11 cellular contexts compared by ENCODE assay signal in the genomic region with DNA sequence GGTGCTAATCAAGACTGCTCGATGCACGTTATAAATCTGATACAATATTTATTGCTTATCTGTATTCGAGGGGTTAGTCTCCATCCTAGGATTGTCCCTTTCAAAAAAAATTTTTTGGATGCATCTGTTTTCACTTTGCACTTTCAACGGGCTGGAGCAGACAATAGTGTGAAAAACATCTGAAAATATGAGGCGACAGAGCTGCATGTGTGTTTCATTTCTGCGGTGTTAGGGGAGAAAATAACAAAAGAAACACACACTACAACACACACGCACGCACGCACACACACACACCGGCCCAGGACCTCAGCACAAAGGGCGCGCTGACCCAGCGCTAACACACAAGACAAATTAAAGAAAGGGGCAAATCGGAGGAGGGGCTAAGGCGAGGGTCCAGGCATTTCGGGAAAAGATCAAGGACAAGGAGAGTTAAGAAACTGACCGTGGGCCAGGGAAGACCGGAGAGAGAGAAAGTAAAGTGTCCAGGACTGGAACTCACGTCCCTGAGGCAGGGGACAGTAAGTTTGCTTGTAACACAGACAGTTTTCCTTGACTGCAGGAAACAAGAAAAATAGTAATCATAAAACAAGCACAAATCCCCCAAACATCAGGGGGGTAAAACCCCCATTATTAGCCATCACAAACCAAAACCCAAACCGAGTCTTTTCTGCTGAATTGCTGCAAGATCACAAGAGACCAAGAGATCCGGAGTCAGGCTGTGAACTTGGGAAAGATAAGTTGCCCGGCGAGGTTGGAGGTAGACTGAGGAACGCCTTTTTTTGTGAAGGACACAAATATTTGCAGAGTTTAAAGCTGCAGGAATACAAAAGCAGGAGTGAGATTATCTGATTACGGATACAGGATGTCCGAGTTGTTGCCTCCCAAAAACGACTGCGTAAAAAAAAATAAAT.
DNase-seq lines count a peak whose midpoint lies in the region; ATAC-seq and TF ChIP-seq lines count a peak whose summit lies in the region.
"Had no signal": no experiment of that assay in that cellular context is flagged by ENCODE, and none has a peak within 500 bp of the region (broad histone marks: within the 10 kb centered on the region; RNA-seq: fewer than 3 reads in every experiment).

No MANE protein-coding gene starts in this region.

- no peak for DNase-seq in activated CD4-positive, alpha-beta T cell treated with anti-CD3 and anti-CD28 coated beads, Interleukin-2, amount 10 ng/mL, durations not matched to agents 24 days and 14 days
- no peak for DNase-seq in activated CD4-positive, alpha-beta T cell treated with anti-CD3 and anti-CD28 coated beads for 1 hour
- no peak for DNase-seq in activated CD4-positive, alpha-beta memory T cell treated with anti-CD3 and anti-CD28 coated beads, Interleukin-2, amount 10 ng/mL, durations not matched to agents 7 days and 5 days
- DNase-seq in lower leg skin (ENCODE audit: low spot score in 2 of 2) (no peak), A172 (ENCODE audit: low spot score) (no peak), WERI-Rb-1 (no peak)
- DNase-seq: activated CD4-positive, CD25-positive, alpha-beta regulatory T cell; BE2C; Kasumi-1 had no signal

- H3K36me3 ChIP-seq in stomach smooth muscle (ENCODE audit: control insufficient read depth in 2 of 2, insufficient read depth in 2 of 2, low read length in 2 of 2) (no peaks in the 10 kb centered on the region), WERI-Rb-1 (no peaks in the 10 kb centered on the region)
- H3K36me3 ChIP-seq: BE2C had no signal

- TF ChIP-seq POLR2A in lower leg skin (IDR thresholded peaks at IDR 0.05) = no peak

- POLR2A ChIA-PET in activated CD4-positive, alpha-beta memory T cell treated with anti-CD3 and anti-CD28 coated beads, Interleukin-2, amount 10 ng/mL, durations not matched to agents 7 days and 5 days (lab: Charles Lee) = no interaction called here

- H3K27ac ChIP-seq in stomach smooth muscle (ENCODE audit: low read length) = peak overlapping the region; percentile 99
- no peak overlapping the region for H3K27ac ChIP-seq in WERI-Rb-1

- H3K36me3 Mint-ChIP-seq in activated CD4-positive, alpha-beta T cell treated with anti-CD3 and anti-CD28 coated beads, Interleukin-2, amount 10 ng/mL, durations not matched to agents 24 days and 14 days (ENCODE audit: low read depth) = peaks cover 2% of the 10 kb centered on the region
- peaks cover 2% of the 10 kb centered on the region for H3K36me3 Mint-ChIP-seq in activated CD4-positive, alpha-beta memory T cell treated with anti-CD3 and anti-CD28 coated beads, Interleukin-2, amount 10 ng/mL, durations not matched to agents 7 days and 5 days (ENCODE audit: low read depth)

- H3K4me1 ChIP-seq in stomach smooth muscle (ENCODE audit: control insufficient read depth, insufficient read depth, low read length) = peaks cover 8% of the 10 kb centered on the region
- H3K4me1 ChIP-seq: BE2C had no signal

- H3K27me3 ChIP-seq in stomach smooth muscle (ENCODE audit: control insufficient read depth in 1 of 2, insufficient read depth in 2 of 2, low read length in 2 of 2) (peaks cover 0 to 2% of the 10 kb centered on the region in 2 donors), WERI-Rb-1 (ENCODE audit: insufficient read depth, low read depth, severe bottlenecking) (peaks cover 90% of the 10 kb centered on the region)
- H3K27me3 ChIP-seq: BE2C had no signal

- H3K27me3 Mint-ChIP-seq in activated CD4-positive, alpha-beta T cell treated with anti-CD3 and anti-CD28 coated beads, Interleukin-2, amount 10 ng/mL, durations not matched to agents 24 days and 14 days = peaks cover 77% of the 10 kb centered on the region
- H3K27me3 Mint-ChIP-seq in activated CD4-positive, alpha-beta memory T cell treated with anti-CD3 and anti-CD28 coated beads, Interleukin-2, amount 10 ng/mL, durations not matched to agents 7 days and 5 days = peaks cover 74% of the 10 kb centered on the region

- peak overlapping the region; percentile 21 for H3K27ac Mint-ChIP-seq in activated CD4-positive, alpha-beta T cell treated with anti-CD3 and anti-CD28 coated beads, Interleukin-2, amount 10 ng/mL, durations not matched to agents 24 days and 14 days
- no peak overlapping the region for H3K27ac Mint-ChIP-seq in activated CD4-positive, alpha-beta memory T cell treated with anti-CD3 and anti-CD28 coated beads, Interleukin-2, amount 10 ng/mL, durations not matched to agents 7 days and 5 days

- H3K4me3 Mint-ChIP-seq in activated CD4-positive, alpha-beta T cell treated with anti-CD3 and anti-CD28 coated beads, Interleukin-2, amount 10 ng/mL, durations not matched to agents 24 days and 14 days = peak overlapping the region; percentile 79
- H3K4me3 Mint-ChIP-seq in activated CD4-positive, alpha-beta memory T cell treated with anti-CD3 and anti-CD28 coated beads, Interleukin-2, amount 10 ng/mL, durations not matched to agents 7 days and 5 days = peak overlapping the region; percentile 80

- 10 to 14% methylated on average over 28 of the region's 28 CpGs for WGBS in lower leg skin, 2 donors

- TF ChIP-seq CTCF in lower leg skin (IDR thresholded peaks at IDR 0.05) (no peak), WERI-Rb-1 (IDR thresholded peaks at IDR 0.05; ENCODE audit: low read depth, low read length) (no peak)

- H3K4me1 Mint-ChIP-seq in activated CD4-positive, alpha-beta T cell treated with anti-CD3 and anti-CD28 coated beads, Interleukin-2, amount 10 ng/mL, durations not matched to agents 24 days and 14 days = peaks cover 32% of the 10 kb centered on the region
- H3K4me1 Mint-ChIP-seq in activated CD4-positive, alpha-beta memory T cell treated with anti-CD3 and anti-CD28 coated beads, Interleukin-2, amount 10 ng/mL, durations not matched to agents 7 days and 5 days = peaks cover 49% of the 10 kb centered on the region

- ATAC-seq in HG02588 (IDR thresholded peaks at IDR 0.05; ENCODE audit: unreplicated experiment) = no peak

- intact Hi-C loops in activated CD4-positive, alpha-beta T cell treated with anti-CD3 and anti-CD28 coated beads, Interleukin-2, amount 10 ng/mL, durations not matched to agents 24 days and 14 days (cut with micrococcal nuclease) = loop anchor here (10.0 kb wide), 3 partner anchors 1386 to 1946 kb away; no protein-coding TSS in a partner anchor
- intact Hi-C loops in lower leg skin (cut with DNase I; ENCODE audit: low total_unique reads) = loop anchor here (10.0 kb wide), 1 partner anchor 1036 kb away; no protein-coding TSS in a partner anchor

- H3K9ac ChIP-seq in stomach smooth muscle (ENCODE audit: low read length in 2 of 2) = peak overlapping the region; percentile 82 to 97

- peak overlapping the region; percentile 1 for H3K4me3 ChIP-seq in lower leg skin (ENCODE audit: low read depth, poor library complexity, severe bottlenecking)
- peak overlapping the region; percentile 65 to 86 for H3K4me3 ChIP-seq in stomach smooth muscle (ENCODE audit: low read length in 2 of 2)
- no peak overlapping the region for H3K4me3 ChIP-seq in WERI-Rb-1 (ENCODE audit: low read depth, low read length)

- H3K9me3 Mint-ChIP-seq in activated CD4-positive, alpha-beta T cell treated with anti-CD3 and anti-CD28 coated beads, Interleukin-2, amount 10 ng/mL, durations not matched to agents 24 days and 14 days = peaks cover 7% of the 10 kb centered on the region
- H3K9me3 Mint-ChIP-seq in activated CD4-positive, alpha-beta memory T cell treated with anti-CD3 and anti-CD28 coated beads, Interleukin-2, amount 10 ng/mL, durations not matched to agents 7 days and 5 days = no peaks in the 10 kb centered on the region

- H3K9me3 ChIP-seq in stomach smooth muscle (ENCODE audit: control insufficient read depth in 2 of 2, low read length in 2 of 2) = no peaks in the 10 kb centered on the region
- H3K9me3 ChIP-seq in WERI-Rb-1 (ENCODE audit: severe bottlenecking) = peaks cover 4% of the 10 kb centered on the region
- H3K9me3 ChIP-seq: BE2C had no signal

- CTCF ChIA-PET in activated CD4-positive, alpha-beta memory T cell treated with anti-CD3 and anti-CD28 coated beads, Interleukin-2, amount 10 ng/mL, durations not matched to agents 7 days and 5 days (lab: Charles Lee) = interaction anchor here (0.7 to 1.7 kb wide), 2 partner anchors 10 to 412 kb away, joined by 3 to 4 read pairs; no protein-coding TSS in a partner anchor
